ENCODE assay signal across 22 cellular contexts in genomic region chr13:70795484-70795883, GRCh38.
A peak's percentile ranks its signal among the peaks of the same experiment; 100 is the strongest.
DNase-seq lines count a peak whose midpoint lies in the region; ATAC-seq and TF ChIP-seq lines count a peak whose summit lies in the region.
"Had no signal": no experiment of that assay in that cellular context is flagged by ENCODE, and none has a peak within 500 bp of the region (broad histone marks: within the 10 kb centered on the region; RNA-seq: fewer than 3 reads in every experiment).

No MANE protein-coding gene starts in this region.

- CTCF ChIA-PET in HEK293T (lab: Yijun Ruan, JAX), result no interaction called here

- ATAC-seq in GM21576 (IDR thresholded peaks at IDR 0.05; ENCODE audit: unreplicated experiment) (no peak), foreskin keratinocyte (no peak)
- ATAC-seq: stimulated activated naive CD8-positive, alpha-beta T cell treated with anti-CD3 and anti-CD28 coated beads, Interleukin-15, Interleukin-2, amounts not matched to agents 100 U/mL and 50 U/mL, for 24 hours had no signal

- in situ Hi-C loops in brain microvascular endothelial cell (cut with HindIII; ENCODE audit: low pct_ligation_motif_present, low sequenced_read_pairs), result no loop called here

- H3K36me3 ChIP-seq in brain microvascular endothelial cell (replicated peaks), result no peaks in the 10 kb centered on the region
- H3K36me3 ChIP-seq: esophagus squamous epithelium, SJSA1 had no signal

- H3K27me3 ChIP-seq in brain microvascular endothelial cell (replicated peaks) (no peaks in the 10 kb centered on the region), foreskin keratinocyte (no peaks in the 10 kb centered on the region)
- H3K27me3 ChIP-seq: esophagus squamous epithelium, SJSA1 had no signal

- no peak overlapping the region for H3K27ac ChIP-seq in C4-2B
- no peak overlapping the region for H3K27ac ChIP-seq in brain microvascular endothelial cell
- no peak overlapping the region for H3K27ac ChIP-seq in foreskin keratinocyte
- H3K27ac ChIP-seq: esophagus squamous epithelium, SJSA1 had no signal

- H3K4me3 ChIP-seq in brain microvascular endothelial cell (ENCODE audit: low read depth, low read length), result no peak overlapping the region
- H3K4me3 ChIP-seq: esophagus squamous epithelium, SJSA1, smooth muscle cell had no signal

- POLR2A ChIA-PET in HEK293T (lab: Yijun Ruan, JAX), result no interaction called here

- TF ChIP-seq CTCF in C4-2B (conservative IDR thresholded peaks at IDR 0.05), result 0 out of 2 replicates have a peak, but pooled peaks have one; percentile 3
- TF ChIP-seq CTCF in brain microvascular endothelial cell (IDR thresholded peaks at IDR 0.05; ENCODE audit: low read depth, low read length, missing control alignments), result no peak
- TF ChIP-seq CTCF in foreskin keratinocyte (conservative IDR thresholded peaks at IDR 0.05), result no peak

- H3K4me1 ChIP-seq in foreskin keratinocyte, result no peaks in the 10 kb centered on the region
- H3K4me1 ChIP-seq: esophagus squamous epithelium, SJSA1 had no signal

- DNase-seq in HEK293T (ENCODE audit: extremely low spot score) (peak; percentile 19), RKO (ENCODE audit: low spot score) (peak; percentile 39), fibroblast of the conjunctiva (ENCODE audit: low read depth) (peak; percentile 9), AG08395 (ENCODE audit: low spot score) (no peak), brain microvascular endothelial cell (no peak), foreskin keratinocyte (no peak)
- DNase-seq: activated B cell treated with CpG ODN at 0.5 μM for 24 hours; activated CD4-positive, alpha-beta T cell treated with anti-CD3 and anti-CD28 coated beads, Interleukin-2, amount 50 U/mL, for 48 hours; activated naive CD8-positive, alpha-beta T cell treated with anti-CD3 and anti-CD28 coated beads for 36 hours; effector memory CD4-positive, alpha-beta T cell; esophagus squamous epithelium; IMR-90; mammary epithelial cell; NCI-H1694 treated with DMSO at 0.1 percent for 48 hours; NCI-H2227 treated with DMSO at 0.1 percent for 48 hours; occipital lobe; stimulated activated CD4-positive, alpha-beta T cell treated with anti-CD3 and anti-CD28 coated beads, Interleukin-4, amount 100 ng/mL, for 1 hour; stimulated activated naive CD8-positive, alpha-beta T cell treated with anti-CD3 and anti-CD28 coated beads, Interleukin-15, Interleukin-2, amounts not matched to agents 100 U/mL and 50 U/mL, for 24 hours had no signal

TF ChIP-seq in HEK293T, 16 proteins besides CTCF, POLR2A, EP300 and RAD21:
- TF ChIP-seq L3MBTL2 (conservative IDR thresholded peaks at IDR 0.05), result no peak
- TF ChIP-seq SUZ12 (IDR thresholded peaks at IDR 0.05), result no peak
- no peak for TF ChIP-seq ZNF384 (IDR thresholded peaks at IDR 0.05)
- no peak for TF ChIP-seq ARNT (IDR thresholded peaks at IDR 0.05)
- TF ChIP-seq BHLHE40 (IDR thresholded peaks at IDR 0.05; ENCODE audit: borderline replicate concordance), result no peak

Comparison
In these comparisons a context has a peak if more than half of its experiments do, and no peak if none do; other contexts are left out.
1. DNase-seq: peak in HEK293T (single experiment), RKO (single experiment) and fibroblast of the conjunctiva (single experiment); none in AG08395 (single experiment), brain microvascular endothelial cell (single experiment) and foreskin keratinocyte (0 of 2).